28 cellular contexts compared by ENCODE assay signal in genomic region chr6:79267128-79267527, GRCh38.
"Had no signal": no experiment of that assay in that cellular context is flagged by ENCODE, and none has a peak within 500 bp of the region (broad histone marks: within the 10 kb centered on the region; RNA-seq: fewer than 3 reads in every experiment).

No MANE protein-coding gene starts in this region.

- ATAC-seq: natural killer cell; psoas muscle; right cardiac atrium; sciatic nerve; stimulated activated memory B cell treated with anti-CD40 and anti-IgM and Interleukin-4, amounts not matched to agents 10 μg/mL and 1 μg/mL and 100 μg/mL, for 72 hours; stimulated activated naive CD8-positive, alpha-beta T cell treated with anti-CD3 and anti-CD28 coated beads, Interleukin-15, amount 100 ng/mL, for 72 hours; stimulated activated naive CD8-positive, alpha-beta T cell treated with anti-CD3 and anti-CD28 coated beads, Interleukin-15, Interleukin-2, amounts not matched to agents 100 U/mL and 50 U/mL, for 24 hours; upper lobe of right lung had no signal

- H3K4me2 ChIP-seq: neural progenitor cell, smooth muscle cell had no signal

- H3K27ac ChIP-seq: neural progenitor cell, ovary, parathyroid adenoma, psoas muscle, skin epidermis, spleen, suprapubic skin, testis, tibial artery, transverse colon, upper lobe of right lung, uterus had no signal

- H3K4me3 ChIP-seq: neural progenitor cell, ovary, psoas muscle, skin epidermis, smooth muscle cell, spleen, suprapubic skin, testis, tibial artery, transverse colon, upper lobe of right lung, uterus had no signal

- H3K27me3 ChIP-seq: neural progenitor cell, ovary, spleen, suprapubic skin, testis, tibial artery, transverse colon, upper lobe of right lung, uterus had no signal

- DNase-seq: natural killer cell; occipital lobe; ovary; posterior cingulate gyrus; psoas muscle; right cardiac atrium; spleen; stimulated activated CD4-positive, alpha-beta T cell treated with anti-CD3 and anti-CD28 coated beads, Interleukin-12 subunit alpha, Interleukin-12 subunit beta, amount 100 ng/mL, for 4 hours; stimulated activated CD4-positive, alpha-beta T cell treated with anti-CD3 and anti-CD28 coated beads, Interleukin-1b, Interleukin-23, amount 100 ng/mL, for 48 hours; stimulated activated CD4-positive, alpha-beta T cell treated with anti-CD3 and anti-CD28 coated beads, Interleukin-4, amount 100 ng/mL, for 1 hour; stimulated activated CD4-positive, alpha-beta T cell treated with anti-CD3 and anti-CD28 coated beads, Interleukin-4, amount 100 ng/mL, for 4 hours; stimulated activated CD8-positive, alpha-beta memory T cell treated with anti-CD3 and anti-CD28 coated beads, Interleukin-4, amount 100 ng/mL, for 48 hours; stimulated activated naive CD4-positive, alpha-beta T cell; stimulated activated naive CD8-positive, alpha-beta T cell treated with anti-CD3 and anti-CD28 coated beads, Interleukin-15, amount 100 ng/mL, for 72 hours; stimulated activated naive CD8-positive, alpha-beta T cell treated with anti-CD3 and anti-CD28 coated beads, Interleukin-15, Interleukin-2, amounts not matched to agents 100 U/mL and 50 U/mL, for 24 hours; substantia nigra; testis; tibial artery; transverse colon; upper lobe of right lung; uterus had no signal

- H3K4me1 ChIP-seq: neural progenitor cell, parathyroid adenoma, psoas muscle, spleen, testis, tibial artery, transverse colon, upper lobe of right lung, uterus had no signal

- H3K9ac ChIP-seq: neural progenitor cell, parathyroid adenoma had no signal

- H3K79me2 ChIP-seq: parathyroid adenoma had no signal

- H2AFZ ChIP-seq: neural progenitor cell, parathyroid adenoma had no signal

- H3K9me3 ChIP-seq: ovary, psoas muscle, spleen, suprapubic skin, testis, tibial artery, transverse colon, upper lobe of right lung, uterus had no signal

- H3K36me3 ChIP-seq: neural progenitor cell, ovary, spleen, suprapubic skin, tibial artery, transverse colon, upper lobe of right lung, uterus had no signal
